1 cellular context compared by ENCODE assay signal in the genomic region with DNA sequence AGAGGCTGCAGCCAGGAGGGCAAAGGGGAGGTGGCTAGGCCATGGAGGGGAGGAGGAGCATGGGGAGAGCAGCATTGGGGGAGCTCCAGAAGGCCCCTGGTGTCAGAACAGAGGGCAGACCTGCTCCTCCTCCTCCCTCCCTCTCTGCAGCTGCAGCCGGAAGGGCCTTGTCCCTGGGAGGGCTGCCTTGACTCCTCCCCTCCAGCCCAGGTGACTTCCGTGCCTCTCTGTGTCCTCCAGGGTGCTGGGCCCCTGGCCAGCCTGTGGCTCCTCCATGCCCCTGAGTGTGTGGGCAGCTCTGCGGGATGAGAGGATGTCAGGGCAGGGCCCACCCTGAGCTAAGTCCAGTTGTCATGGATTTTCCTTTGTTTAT.
A peak's percentile ranks its signal among the peaks of the same experiment; 100 is the strongest.
TF ChIP-seq lines count a peak whose summit lies in the region.

No MANE protein-coding gene starts in this region.

TF ChIP-seq in K562, 482 proteins besides CTCF, POLR2A, EP300 and RAD21 (continued from another document):
- TF ChIP-seq, protein P1, sequence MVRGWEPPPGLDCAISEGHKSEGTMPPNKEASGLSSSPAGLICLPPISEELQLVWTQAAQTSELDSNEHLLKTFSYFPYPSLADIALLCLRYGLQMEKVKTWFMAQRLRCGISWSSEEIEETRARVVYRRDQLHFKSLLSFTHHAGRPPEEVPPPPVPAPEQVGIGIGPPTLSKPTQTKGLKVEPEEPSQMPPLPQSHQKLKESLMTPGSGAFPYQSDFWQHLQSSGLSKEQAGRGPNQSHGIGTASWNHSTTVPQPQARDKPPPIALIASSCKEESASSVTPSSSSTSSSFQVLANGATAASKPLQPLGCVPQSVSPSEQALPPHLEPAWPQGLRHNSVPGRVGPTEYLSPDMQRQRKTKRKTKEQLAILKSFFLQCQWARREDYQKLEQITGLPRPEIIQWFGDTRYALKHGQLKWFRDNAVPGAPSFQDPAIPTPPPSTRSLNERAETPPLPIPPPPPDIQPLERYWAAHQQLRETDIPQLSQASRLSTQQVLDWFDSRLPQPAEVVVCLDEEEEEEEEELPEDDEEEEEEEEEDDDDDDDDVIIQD (CRISPR knock-in tag; IDR thresholded peaks at IDR 0.05), result no peak
- TF ChIP-seq ZNF263 (CRISPR knock-in tag; IDR thresholded peaks at IDR 0.05; ENCODE audit: borderline replicate concordance) (peak; percentile 81), ILK (tag; IDR thresholded peaks at IDR 0.05; ENCODE audit: borderline replicate concordance, low read depth) (no peak)
